ENCODE assay signal across 1 cellular context in genomic region chrX:68422478-68422877, GRCh38.
TF ChIP-seq lines count a peak whose summit lies in the region.

No MANE protein-coding gene starts in this region.

TF ChIP-seq in HEK293, 187 proteins besides CTCF, POLR2A, EP300 and RAD21 (continued from another document):
- TF ChIP-seq ZNF148 (tag by site-specific recombination; IDR thresholded peaks at IDR 0.05; ENCODE audit: borderline replicate concordance): no peak
- TF ChIP-seq ZNF398 (tag by site-specific recombination; IDR thresholded peaks at IDR 0.05): no peak
- TF ChIP-seq ZNF366 (tag by site-specific recombination; conservative IDR thresholded peaks at IDR 0.05): peak; percentile 95
- no peak for TF ChIP-seq ZNF341 (tag by site-specific recombination; IDR thresholded peaks at IDR 0.05; ENCODE audit: low read depth)
- 0 out of 2 replicates have a peak, but pooled peaks have one; percentile 41 for TF ChIP-seq AEBP2 (tag by site-specific recombination; IDR thresholded peaks at IDR 0.05; ENCODE audit: borderline replicate concordance)
TF ChIP-seq in HEK293: peak in this region for 3.
